Comparison of ENCODE assay signal across 8 cellular contexts in the genomic region with DNA sequence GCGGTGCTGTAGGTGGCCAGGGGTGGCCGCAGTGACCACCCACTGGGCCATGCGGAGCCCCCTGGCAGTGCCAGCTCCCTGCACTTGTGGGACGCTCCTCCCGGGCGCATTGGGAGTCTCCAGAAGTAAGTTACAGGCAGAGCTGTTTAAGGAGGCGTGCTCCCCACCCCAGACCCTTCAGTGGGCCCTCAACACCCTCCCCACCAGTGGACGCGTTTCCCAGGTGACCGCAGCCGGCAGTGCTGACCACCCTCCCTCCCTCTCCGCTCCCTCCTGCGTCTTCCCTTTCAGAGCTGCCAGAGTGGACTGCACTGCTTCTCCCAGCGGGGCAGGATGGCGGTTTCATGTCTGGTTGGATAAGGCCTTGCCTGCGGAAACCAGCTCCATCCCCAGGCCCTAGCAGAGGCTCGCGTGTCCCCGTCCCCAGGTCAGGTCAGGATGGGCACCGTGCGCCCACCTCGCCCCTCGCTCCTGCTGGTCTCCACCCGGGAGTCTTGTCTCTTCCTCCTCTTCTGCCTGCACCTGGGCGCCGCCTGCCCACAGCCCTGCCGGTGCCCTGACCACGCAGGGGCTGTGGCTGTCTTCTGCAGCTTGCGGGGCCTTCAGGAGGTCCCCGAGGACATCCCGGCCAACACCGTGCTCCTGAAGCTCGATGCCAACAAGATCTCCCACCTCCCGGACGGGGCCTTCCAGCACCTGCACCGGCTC. TPM values are rescaled to one million over a fixed set of nuclear protein-coding genes. Genes with fewer than 3 reads are reported as not detected.
DNase-seq lines count a peak whose midpoint lies in the region; ATAC-seq and TF ChIP-seq lines count a peak whose summit lies in the region.

No MANE protein-coding gene starts in this region.

- no peak overlapping the region for H3K27ac Mint-ChIP-seq in activated naive CD4-positive, alpha-beta T cell treated with anti-CD3 and anti-CD28 coated beads for 36 hours
- H3K27ac Mint-ChIP-seq in chondrocyte (ENCODE audit: unreplicated experiment) (no peak overlapping the region), mesothelial cell of epicardium (no peak overlapping the region)

- H3K4me1 ChIP-seq in upper lobe of left lung: peaks cover 5 to 20% (median 12%) of the 10 kb centered on the region in 4 donors

- H3K36me3 Mint-ChIP-seq in activated naive CD4-positive, alpha-beta T cell treated with anti-CD3 and anti-CD28 coated beads for 36 hours (ENCODE audit: low read depth): no peaks in the 10 kb centered on the region
- H3K36me3 Mint-ChIP-seq in chondrocyte (ENCODE audit: low read depth): peaks cover 2% of the 10 kb centered on the region
- peaks cover 2% of the 10 kb centered on the region for H3K36me3 Mint-ChIP-seq in mesothelial cell of epicardium

- no peak for TF ChIP-seq EP300 in upper lobe of left lung (IDR thresholded peaks at IDR 0.05)

- H3K9me3 ChIP-seq in upper lobe of left lung: peaks cover 0 to 3% (median 0%) of the 10 kb centered on the region in 4 donors

- no peak overlapping the region for H3K27ac ChIP-seq in upper lobe of left lung

- intact Hi-C loops in activated naive CD4-positive, alpha-beta T cell treated with anti-CD3 and anti-CD28 coated beads for 36 hours (cut with micrococcal nuclease): loop anchor here (10.0 kb wide), 1 partner anchor 152 kb away; the partner anchor contains the start of gene PFKL

- CTCF ChIA-PET in activated naive CD4-positive, alpha-beta T cell treated with anti-CD3 and anti-CD28 coated beads for 36 hours (lab: Charles Lee): interaction anchor here (1.1 kb wide), 1 partner anchor 17 kb away, joined by 3 read pairs; no protein-coding TSS in a partner anchor

- peak; percentile 11 for TF ChIP-seq CTCF in chondrocyte (IDR thresholded peaks at IDR 0.05)
- TF ChIP-seq CTCF in mesothelial cell of epicardium (IDR thresholded peaks at IDR 0.05; ENCODE audit: unreplicated experiment): no peak
- no peak for TF ChIP-seq CTCF in upper lobe of left lung (IDR thresholded peaks at IDR 0.05)

- no peak for TF ChIP-seq POLR2A in upper lobe of left lung (IDR thresholded peaks at IDR 0.05)

- peaks cover 2% of the 10 kb centered on the region for H3K9me3 Mint-ChIP-seq in activated naive CD4-positive, alpha-beta T cell treated with anti-CD3 and anti-CD28 coated beads for 36 hours
- peaks cover 17% of the 10 kb centered on the region for H3K9me3 Mint-ChIP-seq in chondrocyte (ENCODE audit: low read depth)
- H3K9me3 Mint-ChIP-seq in mesothelial cell of epicardium: peaks cover 19% of the 10 kb centered on the region

- H3K4me1 Mint-ChIP-seq in activated naive CD4-positive, alpha-beta T cell treated with anti-CD3 and anti-CD28 coated beads for 36 hours (ENCODE audit: low read depth): no peaks in the 10 kb centered on the region
- H3K4me1 Mint-ChIP-seq in chondrocyte (ENCODE audit: low read depth) (no peaks in the 10 kb centered on the region), mesothelial cell of epicardium (no peaks in the 10 kb centered on the region)

- H3K27me3 ChIP-seq in upper lobe of left lung: no peaks in the 10 kb centered on the region

- 80 to 86% methylated on average over 24 to 36 of the region's 36 CpGs for WGBS in upper lobe of left lung, 2 donors

- no peaks in the 10 kb centered on the region for H3K36me3 ChIP-seq in upper lobe of left lung

- peaks cover 10% of the 10 kb centered on the region for H3K27me3 Mint-ChIP-seq in activated naive CD4-positive, alpha-beta T cell treated with anti-CD3 and anti-CD28 coated beads for 36 hours (ENCODE audit: low read depth)
- peaks cover 12% of the 10 kb centered on the region for H3K27me3 Mint-ChIP-seq in chondrocyte (ENCODE audit: low read depth)
- peaks cover 6% of the 10 kb centered on the region for H3K27me3 Mint-ChIP-seq in mesothelial cell of epicardium (ENCODE audit: low read depth)

- H3K4me3 Mint-ChIP-seq in activated naive CD4-positive, alpha-beta T cell treated with anti-CD3 and anti-CD28 coated beads for 36 hours: peak overlapping the region; percentile 60
- H3K4me3 Mint-ChIP-seq in chondrocyte (ENCODE audit: unreplicated experiment) (peak overlapping the region; percentile 77), mesothelial cell of epicardium (peak overlapping the region; percentile 77)

- no peak for ATAC-seq in upper lobe of left lung (ENCODE audit: low FRiP score in 2 of 2)
- no peak for ATAC-seq in GM18909 (IDR thresholded peaks at IDR 0.05; ENCODE audit: poor library complexity, unreplicated experiment)

- no peak for DNase-seq in activated naive CD4-positive, alpha-beta T cell treated with anti-CD3 and anti-CD28 coated beads for 36 hours
- DNase-seq in activated naive CD4-positive, alpha-beta T cell treated with Interleukin-2 at 50 U/mL for 16 hours: no peak
- DNase-seq in chondrocyte (ENCODE audit: low spot score) (peak; percentile 93), mesothelial cell of epicardium (ENCODE audit: low spot score in 2 of 2, unreplicated experiment in 2 of 2) (no peak), upper lobe of left lung (peak in 1 of 2 donors; percentile 77), NCI-H1694 treated with DMSO at 0.1 percent for 48 hours (lab: John Stamatoyannopoulos, UW) (no peak)
- no peak for DNase-seq in stimulated activated CD4-positive, alpha-beta T cell treated with anti-CD3 and anti-CD28 coated beads, Interleukin-2, amount 100 ng/mL, for 24 hours

- H3K4me3 ChIP-seq in upper lobe of left lung: peak overlapping the region in 3 of 4 donors; percentile 59 to 95 (median 73)

RNA-seq across cellular contexts. Expression of gene LRRC3, which starts 1.1 kb away (rescaled TPM):
- 1 to 10 TPM; 2.5 to 2.8 TPM for total RNA-seq in activated naive CD4-positive, alpha-beta T cell treated with anti-CD3 and anti-CD28 coated beads for 36 hours
- total RNA-seq in chondrocyte: 3.3 to 8.0 TPM (median 7.4 TPM) in 3 replicates
- total RNA-seq in mesothelial cell of epicardium: 10.9 to 11.9 TPM (median 11.8 TPM) in 3 replicates
- total RNA-seq in upper lobe of left lung: 10 to 100 TPM in 1 of 6 donors, 1 to 10 TPM in 5; 3.1 to 11.5 (median 4.6) TPM
